In the genomic region with DNA sequence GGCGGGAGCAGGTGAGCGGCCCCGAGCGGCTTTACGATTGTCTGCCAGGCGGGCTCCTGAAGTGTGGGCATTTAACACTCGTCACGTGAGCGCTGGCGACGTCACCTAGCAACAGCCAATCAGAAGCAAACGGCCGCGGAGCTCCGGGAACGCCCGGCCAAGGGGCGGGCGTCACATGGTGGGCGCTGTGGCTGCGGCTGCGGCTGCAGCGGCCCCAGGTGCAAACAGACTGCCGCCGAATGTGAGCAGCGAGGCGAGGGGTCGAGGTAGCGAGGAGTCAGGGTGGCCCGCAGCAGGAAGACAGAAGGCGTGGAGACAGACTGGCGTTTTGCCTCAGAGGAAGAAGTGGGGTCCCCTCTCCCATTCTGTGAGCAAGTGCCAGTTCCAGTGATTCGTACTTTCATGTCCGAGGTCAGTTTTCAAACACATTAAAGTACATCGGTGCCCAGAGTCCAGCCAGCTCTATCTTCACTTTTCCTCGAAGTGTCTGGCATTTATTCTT, we compare ENCODE assay signal across 1 cellular context.
TF ChIP-seq lines count a peak whose summit lies in the region.

Gene DLX2 (minus strand): TSS at position 43 of the 502 bp plus-strand sequence. CDS start 362 bp downstream, outside the sequence.

TF ChIP-seq in GM12878, 131 proteins besides CTCF, POLR2A, EP300 and RAD21 (continued from another document and continues in another):
- TF ChIP-seq, protein P1, sequence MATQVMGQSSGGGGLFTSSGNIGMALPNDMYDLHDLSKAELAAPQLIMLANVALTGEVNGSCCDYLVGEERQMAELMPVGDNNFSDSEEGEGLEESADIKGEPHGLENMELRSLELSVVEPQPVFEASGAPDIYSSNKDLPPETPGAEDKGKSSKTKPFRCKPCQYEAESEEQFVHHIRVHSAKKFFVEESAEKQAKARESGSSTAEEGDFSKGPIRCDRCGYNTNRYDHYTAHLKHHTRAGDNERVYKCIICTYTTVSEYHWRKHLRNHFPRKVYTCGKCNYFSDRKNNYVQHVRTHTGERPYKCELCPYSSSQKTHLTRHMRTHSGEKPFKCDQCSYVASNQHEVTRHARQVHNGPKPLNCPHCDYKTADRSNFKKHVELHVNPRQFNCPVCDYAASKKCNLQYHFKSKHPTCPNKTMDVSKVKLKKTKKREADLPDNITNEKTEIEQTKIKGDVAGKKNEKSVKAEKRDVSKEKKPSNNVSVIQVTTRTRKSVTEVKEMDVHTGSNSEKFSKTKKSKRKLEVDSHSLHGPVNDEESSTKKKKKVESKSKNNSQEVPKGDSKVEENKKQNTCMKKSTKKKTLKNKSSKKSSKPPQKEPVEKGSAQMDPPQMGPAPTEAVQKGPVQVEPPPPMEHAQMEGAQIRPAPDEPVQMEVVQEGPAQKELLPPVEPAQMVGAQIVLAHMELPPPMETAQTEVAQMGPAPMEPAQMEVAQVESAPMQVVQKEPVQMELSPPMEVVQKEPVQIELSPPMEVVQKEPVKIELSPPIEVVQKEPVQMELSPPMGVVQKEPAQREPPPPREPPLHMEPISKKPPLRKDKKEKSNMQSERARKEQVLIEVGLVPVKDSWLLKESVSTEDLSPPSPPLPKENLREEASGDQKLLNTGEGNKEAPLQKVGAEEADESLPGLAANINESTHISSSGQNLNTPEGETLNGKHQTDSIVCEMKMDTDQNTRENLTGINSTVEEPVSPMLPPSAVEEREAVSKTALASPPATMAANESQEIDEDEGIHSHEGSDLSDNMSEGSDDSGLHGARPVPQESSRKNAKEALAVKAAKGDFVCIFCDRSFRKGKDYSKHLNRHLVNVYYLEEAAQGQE (IDR thresholded peaks at IDR 0.05; ENCODE audit: low read depth, low read length): no peak
- TF ChIP-seq, protein P2, sequence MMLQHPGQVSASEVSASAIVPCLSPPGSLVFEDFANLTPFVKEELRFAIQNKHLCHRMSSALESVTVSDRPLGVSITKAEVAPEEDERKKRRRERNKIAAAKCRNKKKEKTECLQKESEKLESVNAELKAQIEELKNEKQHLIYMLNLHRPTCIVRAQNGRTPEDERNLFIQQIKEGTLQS (IDR thresholded peaks at IDR 0.05; ENCODE audit: borderline replicate concordance, extremely low read depth, low read depth, low read length): peak; percentile 74; the same call in 1 of the 2 replicates
- TF ChIP-seq CBFB (IDR thresholded peaks at IDR 0.05; ENCODE audit: low read depth) (no peak), SREBF2 (IDR thresholded peaks at IDR 0.05; ENCODE audit: low read length) (no peak), LARP7 (IDR thresholded peaks at IDR 0.05) (no peak), ZNF384 (IDR thresholded peaks at IDR 0.05; ENCODE audit: borderline replicate concordance, low read depth, low read length) (no peak), CREB1 (IDR thresholded peaks at IDR 0.05; ENCODE audit: low read depth) (peak; percentile 75), NBN (IDR thresholded peaks at IDR 0.05) (0 out of 2 replicates have a peak, but pooled peaks have one; percentile 20), RB1 (IDR thresholded peaks at IDR 0.05; ENCODE audit: borderline replicate concordance) (0 out of 2 replicates have a peak, but pooled peaks have one; percentile 21), TCF3 (IDR thresholded peaks at IDR 0.05; ENCODE audit: borderline replicate concordance, insufficient read depth, low read depth, low read length) (0 out of 2 replicates have a peak, but pooled peaks have one; percentile 45), BCL11A (IDR thresholded peaks at IDR 0.05; ENCODE audit: low read depth, low read length) (0 out of 2 replicates have a peak, but pooled peaks have one; percentile 2), NFXL1 (IDR thresholded peaks at IDR 0.05; ENCODE audit: borderline replicate concordance) (no peak), BCL3 (IDR thresholded peaks at IDR 0.05; ENCODE audit: borderline replicate concordance, insufficient read depth, low read depth, low read length, poor library complexity, severe bottlenecking) (no peak), ZNF274 (IDR thresholded peaks at IDR 0.05; ENCODE audit: insufficient read depth, insufficient read length) (no peak), RAD51 (IDR thresholded peaks at IDR 0.05) (peak; percentile 84), BHLHE40 (IDR thresholded peaks at IDR 0.05; ENCODE audit: borderline replicate concordance in 1 of 2, low read depth in 2 of 2, low read length in 1 of 2) (peak; percentile 94 to 97), TCF7 (IDR thresholded peaks at IDR 0.05; ENCODE audit: borderline replicate concordance) (no peak), FOS (IDR thresholded peaks at IDR 0.05; ENCODE audit: borderline replicate concordance, extremely low read depth, insufficient read length) (peak; percentile 8), MLLT1 (IDR thresholded peaks at IDR 0.05) (peak; percentile 43; the same call in 1 of the 2 replicates), TARDBP (IDR thresholded peaks at IDR 0.05; ENCODE audit: borderline replicate concordance) (no peak), POLR2AphosphoS2 (IDR thresholded peaks at IDR 0.05; ENCODE audit: low read depth, low read length) (no peak), NFIC (IDR thresholded peaks at IDR 0.05; ENCODE audit: low read depth, low read length) (no peak), PAX8 (IDR thresholded peaks at IDR 0.05) (no peak), RCOR1 (conservative IDR thresholded peaks at IDR 0.05; ENCODE audit: low read depth, low read length) (peak; percentile 87; the same call in 1 of the 2 replicates), EED (IDR thresholded peaks at IDR 0.05; ENCODE audit: low read depth) (no peak), IKZF2 (IDR thresholded peaks at IDR 0.05) (0 out of 4 replicates have a peak, but pooled peaks of 1 of the 2 experiments have one; percentile 17), E2F8 (IDR thresholded peaks at IDR 0.05; ENCODE audit: low read depth, partially characterized antibody) (no peak), MAX (IDR thresholded peaks at IDR 0.05; ENCODE audit: low read depth, low read length) (peak; percentile 92), CREM (IDR thresholded peaks at IDR 0.05; ENCODE audit: low read depth) (peak; percentile 53; the same call in 1 of the 2 replicates), ZBTB11 (CRISPR knock-in tag; IDR thresholded peaks at IDR 0.05) (no peak), RFX5 (IDR thresholded peaks at IDR 0.05; ENCODE audit: low read depth, low read length) (0 out of 2 replicates have a peak, but pooled peaks have one; percentile 39), TBL1XR1 (IDR thresholded peaks at IDR 0.05; ENCODE audit: low read depth, low read length) (0 out of 2 replicates have a peak, but pooled peaks have one; percentile 33), BMI1 (IDR thresholded peaks at IDR 0.05; ENCODE audit: borderline replicate concordance) (peak; percentile 22; the same call in 1 of the 2 replicates), RUNX3 (IDR thresholded peaks at IDR 0.05; ENCODE audit: low read length) (peak; percentile 65), PAX5 (IDR thresholded peaks at IDR 0.05; ENCODE audit: borderline replicate concordance, low read depth, low read length) (peak; percentile 26; the same call in 1 of the 2 replicates)
- TF ChIP-seq, protein P3, sequence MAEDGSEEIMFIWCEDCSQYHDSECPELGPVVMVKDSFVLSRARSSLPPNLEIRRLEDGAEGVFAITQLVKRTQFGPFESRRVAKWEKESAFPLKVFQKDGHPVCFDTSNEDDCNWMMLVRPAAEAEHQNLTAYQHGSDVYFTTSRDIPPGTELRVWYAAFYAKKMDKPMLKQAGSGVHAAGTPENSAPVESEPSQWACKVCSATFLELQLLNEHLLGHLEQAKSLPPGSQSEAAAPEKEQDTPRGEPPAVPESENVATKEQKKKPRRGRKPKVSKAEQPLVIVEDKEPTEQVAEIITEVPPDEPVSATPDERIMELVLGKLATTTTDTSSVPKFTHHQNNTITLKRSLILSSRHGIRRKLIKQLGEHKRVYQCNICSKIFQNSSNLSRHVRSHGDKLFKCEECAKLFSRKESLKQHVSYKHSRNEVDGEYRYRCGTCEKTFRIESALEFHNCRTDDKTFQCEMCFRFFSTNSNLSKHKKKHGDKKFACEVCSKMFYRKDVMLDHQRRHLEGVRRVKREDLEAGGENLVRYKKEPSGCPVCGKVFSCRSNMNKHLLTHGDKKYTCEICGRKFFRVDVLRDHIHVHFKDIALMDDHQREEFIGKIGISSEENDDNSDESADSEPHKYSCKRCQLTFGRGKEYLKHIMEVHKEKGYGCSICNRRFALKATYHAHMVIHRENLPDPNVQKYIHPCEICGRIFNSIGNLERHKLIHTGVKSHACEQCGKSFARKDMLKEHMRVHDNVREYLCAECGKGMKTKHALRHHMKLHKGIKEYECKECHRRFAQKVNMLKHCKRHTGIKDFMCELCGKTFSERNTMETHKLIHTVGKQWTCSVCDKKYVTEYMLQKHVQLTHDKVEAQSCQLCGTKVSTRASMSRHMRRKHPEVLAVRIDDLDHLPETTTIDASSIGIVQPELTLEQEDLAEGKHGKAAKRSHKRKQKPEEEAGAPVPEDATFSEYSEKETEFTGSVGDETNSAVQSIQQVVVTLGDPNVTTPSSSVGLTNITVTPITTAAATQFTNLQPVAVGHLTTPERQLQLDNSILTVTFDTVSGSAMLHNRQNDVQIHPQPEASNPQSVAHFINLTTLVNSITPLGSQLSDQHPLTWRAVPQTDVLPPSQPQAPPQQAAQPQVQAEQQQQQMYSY (CRISPR knock-in tag; IDR thresholded peaks at IDR 0.05): no peak
- TF ChIP-seq, protein P4, sequence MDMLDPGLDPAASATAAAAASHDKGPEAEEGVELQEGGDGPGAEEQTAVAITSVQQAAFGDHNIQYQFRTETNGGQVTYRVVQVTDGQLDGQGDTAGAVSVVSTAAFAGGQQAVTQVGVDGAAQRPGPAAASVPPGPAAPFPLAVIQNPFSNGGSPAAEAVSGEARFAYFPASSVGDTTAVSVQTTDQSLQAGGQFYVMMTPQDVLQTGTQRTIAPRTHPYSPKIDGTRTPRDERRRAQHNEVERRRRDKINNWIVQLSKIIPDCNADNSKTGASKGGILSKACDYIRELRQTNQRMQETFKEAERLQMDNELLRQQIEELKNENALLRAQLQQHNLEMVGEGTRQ (IDR thresholded peaks at IDR 0.05; ENCODE audit: borderline replicate concordance, low read depth, low read length): peak; percentile 79
